1 cellular context compared by ENCODE assay signal in the genomic region with DNA sequence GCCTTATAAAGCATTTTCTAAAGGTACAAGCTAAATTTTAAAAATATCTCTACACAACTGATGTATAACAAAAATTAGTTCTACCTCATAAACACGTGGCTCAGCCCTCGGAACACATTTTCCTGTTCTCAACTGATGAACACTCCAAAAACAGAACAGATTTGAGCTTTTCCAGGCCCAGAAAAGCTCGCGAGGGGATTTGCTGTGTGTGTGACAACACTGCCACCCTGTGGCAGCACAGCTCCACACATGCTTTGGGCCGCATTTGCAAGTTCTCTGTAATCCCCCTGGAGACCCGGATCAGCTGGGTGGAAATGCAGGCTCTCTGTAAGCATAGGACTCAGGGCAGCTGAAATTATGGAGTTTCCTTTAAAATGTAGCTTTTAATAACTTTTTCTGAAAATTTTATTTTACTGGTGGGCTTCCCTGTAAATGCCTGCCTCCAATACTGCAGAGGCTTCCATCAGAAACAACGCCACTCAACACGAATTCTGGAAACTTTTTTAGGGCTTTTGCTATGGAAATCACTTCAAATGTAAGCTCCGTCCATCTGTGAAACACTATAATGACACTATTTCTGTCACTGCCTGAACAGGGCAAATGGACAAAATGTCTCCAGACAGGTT.
TF ChIP-seq lines count a peak whose summit lies in the region.

No MANE protein-coding gene starts in this region.

TF ChIP-seq in K562, 482 proteins besides CTCF, POLR2A, EP300 and RAD21 (continued from another document):
- TF ChIP-seq ZNF253 (CRISPR knock-in tag; conservative IDR thresholded peaks at IDR 0.05) (no peak), STAG1 (CRISPR knock-in tag; IDR thresholded peaks at IDR 0.05; ENCODE audit: borderline replicate concordance) (peak; percentile 92), ETV1 (tag; conservative IDR thresholded peaks at IDR 0.05; ENCODE audit: low read depth) (no peak), ARID2 (IDR thresholded peaks at IDR 0.05) (peak; percentile 48; the same call in 1 of the 2 replicates), ZZZ3 (IDR thresholded peaks at IDR 0.05) (no peak), MEF2D (tag; conservative IDR thresholded peaks at IDR 0.05; ENCODE audit: low read depth) (no peak), SMAD1 (IDR thresholded peaks at IDR 0.05; ENCODE audit: low read depth, low read length, partially characterized antibody) (no peak), CEBPB (tag; IDR thresholded peaks at IDR 0.05) (peak; percentile 55; the same call in 1 of the 2 replicates), JUND (IDR thresholded peaks at IDR 0.05; ENCODE audit: borderline replicate concordance, low read depth, low read length) (0 out of 2 replicates have a peak, but pooled peaks have one; percentile 18), JUND (tag; IDR thresholded peaks at IDR 0.05; ENCODE audit: borderline replicate concordance, low read depth, low read length) (no peak), RBM17 (IDR thresholded peaks at IDR 0.05; ENCODE audit: borderline replicate concordance, low read depth, low read length) (no peak), RB1 (IDR thresholded peaks at IDR 0.05; ENCODE audit: low read depth) (peak; percentile 57), SAFB2 (IDR thresholded peaks at IDR 0.05; ENCODE audit: borderline replicate concordance, low read depth, low read length, severe bottlenecking) (no peak)
- TF ChIP-seq, protein P1, sequence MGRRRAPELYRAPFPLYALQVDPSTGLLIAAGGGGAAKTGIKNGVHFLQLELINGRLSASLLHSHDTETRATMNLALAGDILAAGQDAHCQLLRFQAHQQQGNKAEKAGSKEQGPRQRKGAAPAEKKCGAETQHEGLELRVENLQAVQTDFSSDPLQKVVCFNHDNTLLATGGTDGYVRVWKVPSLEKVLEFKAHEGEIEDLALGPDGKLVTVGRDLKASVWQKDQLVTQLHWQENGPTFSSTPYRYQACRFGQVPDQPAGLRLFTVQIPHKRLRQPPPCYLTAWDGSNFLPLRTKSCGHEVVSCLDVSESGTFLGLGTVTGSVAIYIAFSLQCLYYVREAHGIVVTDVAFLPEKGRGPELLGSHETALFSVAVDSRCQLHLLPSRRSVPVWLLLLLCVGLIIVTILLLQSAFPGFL (CRISPR knock-in tag; IDR thresholded peaks at IDR 0.05): no peak
- TF ChIP-seq, protein P2, sequence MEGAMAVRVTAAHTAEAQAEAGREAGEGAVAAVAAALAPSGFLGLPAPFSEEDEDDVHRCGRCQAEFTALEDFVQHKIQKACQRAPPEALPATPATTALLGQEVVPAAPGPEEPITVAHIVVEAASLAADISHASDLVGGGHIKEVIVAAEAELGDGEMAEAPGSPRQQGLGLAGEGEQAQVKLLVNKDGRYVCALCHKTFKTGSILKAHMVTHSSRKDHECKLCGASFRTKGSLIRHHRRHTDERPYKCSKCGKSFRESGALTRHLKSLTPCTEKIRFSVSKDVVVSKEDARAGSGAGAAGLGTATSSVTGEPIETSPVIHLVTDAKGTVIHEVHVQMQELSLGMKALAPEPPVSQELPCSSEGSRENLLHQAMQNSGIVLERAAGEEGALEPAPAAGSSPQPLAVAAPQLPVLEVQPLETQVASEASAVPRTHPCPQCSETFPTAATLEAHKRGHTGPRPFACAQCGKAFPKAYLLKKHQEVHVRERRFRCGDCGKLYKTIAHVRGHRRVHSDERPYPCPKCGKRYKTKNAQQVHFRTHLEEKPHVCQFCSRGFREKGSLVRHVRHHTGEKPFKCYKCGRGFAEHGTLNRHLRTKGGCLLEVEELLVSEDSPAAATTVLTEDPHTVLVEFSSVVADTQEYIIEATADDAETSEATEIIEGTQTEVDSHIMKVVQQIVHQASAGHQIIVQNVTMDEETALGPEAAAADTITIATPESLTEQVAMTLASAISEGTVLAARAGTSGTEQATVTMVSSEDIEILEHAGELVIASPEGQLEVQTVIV (CRISPR knock-in tag; IDR thresholded peaks at IDR 0.05; ENCODE audit: borderline replicate concordance): no peak
- TF ChIP-seq, protein P3, sequence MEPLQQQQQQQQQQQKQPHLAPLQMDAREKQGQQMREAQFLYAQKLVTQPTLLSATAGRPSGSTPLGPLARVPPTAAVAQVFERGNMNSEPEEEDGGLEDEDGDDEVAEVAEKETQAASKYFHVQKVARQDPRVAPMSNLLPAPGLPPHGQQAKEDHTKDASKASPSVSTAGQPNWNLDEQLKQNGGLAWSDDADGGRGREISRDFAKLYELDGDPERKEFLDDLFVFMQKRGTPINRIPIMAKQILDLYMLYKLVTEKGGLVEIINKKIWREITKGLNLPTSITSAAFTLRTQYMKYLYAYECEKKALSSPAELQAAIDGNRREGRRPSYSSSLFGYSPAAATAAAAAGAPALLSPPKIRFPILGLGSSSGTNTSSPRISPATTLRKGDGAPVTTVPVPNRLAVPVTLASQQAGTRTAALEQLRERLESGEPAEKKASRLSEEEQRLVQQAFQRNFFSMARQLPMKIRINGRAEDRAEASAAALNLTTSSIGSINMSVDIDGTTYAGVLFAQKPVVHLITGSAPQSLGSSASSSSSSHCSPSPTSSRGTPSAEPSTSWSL (CRISPR knock-in tag; IDR thresholded peaks at IDR 0.05; ENCODE audit: borderline replicate concordance): no peak
- TF ChIP-seq, protein P4, sequence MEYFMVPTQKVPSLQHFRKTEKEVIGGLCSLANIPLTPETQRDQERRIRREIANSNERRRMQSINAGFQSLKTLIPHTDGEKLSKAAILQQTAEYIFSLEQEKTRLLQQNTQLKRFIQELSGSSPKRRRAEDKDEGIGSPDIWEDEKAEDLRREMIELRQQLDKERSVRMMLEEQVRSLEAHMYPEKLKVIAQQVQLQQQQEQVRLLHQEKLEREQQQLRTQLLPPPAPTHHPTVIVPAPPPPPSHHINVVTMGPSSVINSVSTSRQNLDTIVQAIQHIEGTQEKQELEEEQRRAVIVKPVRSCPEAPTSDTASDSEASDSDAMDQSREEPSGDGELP (CRISPR knock-in tag; IDR thresholded peaks at IDR 0.05; ENCODE audit: borderline replicate concordance): peak; percentile 52; the same call in 1 of the 2 replicates
- TF ChIP-seq, protein P5, sequence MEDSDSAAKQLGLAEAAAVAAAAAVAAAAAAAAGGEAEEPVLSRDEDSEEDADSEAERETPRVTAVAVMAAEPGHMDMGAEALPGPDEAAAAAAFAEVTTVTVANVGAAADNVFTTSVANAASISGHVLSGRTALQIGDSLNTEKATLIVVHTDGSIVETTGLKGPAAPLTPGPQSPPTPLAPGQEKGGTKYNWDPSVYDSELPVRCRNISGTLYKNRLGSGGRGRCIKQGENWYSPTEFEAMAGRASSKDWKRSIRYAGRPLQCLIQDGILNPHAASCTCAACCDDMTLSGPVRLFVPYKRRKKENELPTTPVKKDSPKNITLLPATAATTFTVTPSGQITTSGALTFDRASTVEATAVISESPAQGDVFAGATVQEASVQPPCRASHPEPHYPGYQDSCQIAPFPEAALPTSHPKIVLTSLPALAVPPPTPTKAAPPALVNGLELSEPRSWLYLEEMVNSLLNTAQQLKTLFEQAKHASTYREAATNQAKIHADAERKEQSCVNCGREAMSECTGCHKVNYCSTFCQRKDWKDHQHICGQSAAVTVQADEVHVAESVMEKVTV (CRISPR knock-in tag; IDR thresholded peaks at IDR 0.05): peak; percentile 63; the same call in 1 of the 2 replicates
- TF ChIP-seq, protein P6, sequence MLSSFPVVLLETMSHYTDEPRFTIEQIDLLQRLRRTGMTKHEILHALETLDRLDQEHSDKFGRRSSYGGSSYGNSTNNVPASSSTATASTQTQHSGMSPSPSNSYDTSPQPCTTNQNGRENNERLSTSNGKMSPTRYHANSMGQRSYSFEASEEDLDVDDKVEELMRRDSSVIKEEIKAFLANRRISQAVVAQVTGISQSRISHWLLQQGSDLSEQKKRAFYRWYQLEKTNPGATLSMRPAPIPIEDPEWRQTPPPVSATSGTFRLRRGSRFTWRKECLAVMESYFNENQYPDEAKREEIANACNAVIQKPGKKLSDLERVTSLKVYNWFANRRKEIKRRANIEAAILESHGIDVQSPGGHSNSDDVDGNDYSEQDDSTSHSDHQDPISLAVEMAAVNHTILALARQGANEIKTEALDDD (IDR thresholded peaks at IDR 0.05): no peak
